ENCODE assay signal across 22 cellular contexts in genomic region chr1:57431400-57431799, GRCh38. TPM values are rescaled to one million over a fixed set of nuclear protein-coding genes. Genes with fewer than 3 reads are reported as not detected.
"Had no signal": no experiment of that assay in that cellular context is flagged by ENCODE, and none has a peak within 500 bp of the region (broad histone marks: within the 10 kb centered on the region; RNA-seq: fewer than 3 reads in every experiment).

No MANE protein-coding gene starts in this region.

- H3K27me3 ChIP-seq: body of pancreas, stomach, uterus had no signal

- DNase-seq: activated CD4-positive, alpha-beta T cell treated with anti-CD3 and anti-CD28 coated beads for 1 hour; activated CD4-positive, alpha-beta T cell treated with anti-CD3 and anti-CD28 coated beads, Interleukin-2, amount 50 U/mL, for 1 hour; activated CD8-positive, alpha-beta T cell treated with anti-CD3 and anti-CD28 coated beads, Interleukin-2, amount 10 ng/mL, durations not matched to agents 7 days and 5 days; activated gamma-delta T cell; activated naive CD4-positive, alpha-beta T cell treated with anti-CD3 and anti-CD28 coated beads, Interleukin-2, amount 50 U/mL, for 16 hours; activated naive CD8-positive, alpha-beta T cell treated with anti-CD3 and anti-CD28 coated beads, Interleukin-2, amount 50 U/mL, for 24 hours; body of pancreas; dorsolateral prefrontal cortex; effector memory CD8-positive, alpha-beta T cell; esophagus squamous epithelium; head of caudate nucleus; kidney; midbrain; natural killer cell; stimulated activated CD4-positive, alpha-beta T cell treated with anti-CD3 and anti-CD28 coated beads, Interleukin-1b, Interleukin-23, amount 100 ng/mL, for 48 hours; stomach; T-helper 9 cell; uterus had no signal

- H3K4me1 ChIP-seq: body of pancreas, esophagus squamous epithelium, uterus had no signal

- H3K9me3 ChIP-seq: body of pancreas, esophagus squamous epithelium, gastroesophageal sphincter, stomach, uterus had no signal

- H3K4me3 ChIP-seq: body of pancreas, dorsolateral prefrontal cortex, esophagus squamous epithelium, gastroesophageal sphincter, lung, skin epidermis, stomach, uterus had no signal

- H3K36me3 ChIP-seq: esophagus squamous epithelium, gastroesophageal sphincter, stomach, uterus had no signal

RNA-seq across cellular contexts. Expression of gene DAB1, which starts 7.5 kb away (rescaled TPM):
- total RNA-seq: activated T-helper 1 cell treated with anti-CD3 and anti-CD28 coated beads, Interleukin-12 subunit alpha, Interleukin-12 subunit beta, Interleukin-2, Interleukin-4 antibody, amounts not matched to agents 30 ng/mL and 10 ng/mL and 1 ng/mL, durations not matched to agents 14 hours and 24 hours and 36 hours had no signal
